Comparison of ENCODE assay signal across 28 cellular contexts in genomic region chr20:55693646-55694045, GRCh38.
"Had no signal": no experiment of that assay in that cellular context is flagged by ENCODE, and none has a peak within 500 bp of the region (broad histone marks: within the 10 kb centered on the region; RNA-seq: fewer than 3 reads in every experiment).

No MANE protein-coding gene starts in this region.

- H3K4me3 ChIP-seq: ascending aorta, breast epithelium, cardiac muscle cell, colonic mucosa, esophagus squamous epithelium had no signal

- ATAC-seq: activated naive CD4-positive, alpha-beta T cell treated with anti-CD3 and anti-CD28 coated beads, Interleukin-2, amount 50 U/mL, for 72 hours; activated T-cell treated with anti-CD3 and anti-CD28 coated beads, Interleukin-2, amount 50 U/mL, for 72 hours; T-helper 17 cell; WTC11 had no signal

- H3K36me3 ChIP-seq: ascending aorta, breast epithelium, cardiac muscle cell, colonic mucosa, esophagus squamous epithelium had no signal

- H3K4me1 ChIP-seq: ascending aorta, breast epithelium, colonic mucosa, esophagus squamous epithelium had no signal

- H3K27ac ChIP-seq: ascending aorta, breast epithelium, cardiac muscle cell, colonic mucosa, epithelial cell of prostate, esophagus squamous epithelium had no signal

- DNase-seq: activated CD4-positive, alpha-beta memory T cell treated with anti-CD3 and anti-CD28 coated beads, Interleukin-2, amount 10 ng/mL, durations not matched to agents 7 days and 5 days; activated CD4-positive, alpha-beta T cell treated with anti-CD3 and anti-CD28 coated beads for 1 hour; activated CD4-positive, alpha-beta T cell treated with anti-CD3 and anti-CD28 coated beads for 4 hours; activated CD4-positive, alpha-beta T cell treated with anti-CD3 and anti-CD28 coated beads, Interleukin-2, amount 10 ng/mL, durations not matched to agents 7 days and 5 days; activated CD4-positive, alpha-beta T cell treated with anti-CD3 and anti-CD28 coated beads, Interleukin-2, amount 50 U/mL, for 4 hours; activated CD8-positive, alpha-beta memory T cell treated with anti-CD3 and anti-CD28 coated beads, Interleukin-2, amount 50 U/mL, for 48 hours; activated gamma-delta T cell; activated naive CD4-positive, alpha-beta T cell; activated naive CD4-positive, alpha-beta T cell treated with anti-CD3 and anti-CD28 coated beads, Interleukin-2, amount 10 ng/mL, durations not matched to agents 7 days and 5 days; activated naive CD8-positive, alpha-beta T cell treated with anti-CD3 and anti-CD28 coated beads, Interleukin-2, amount 10 ng/mL, durations not matched to agents 7 days and 5 days; activated T-cell treated with anti-CD3 and anti-CD28 coated beads for 4 hours; activated T-cell treated with anti-CD3 and anti-CD28 coated beads, Interleukin-2, amount 50 U/mL, for 24 hours; activated T-cell treated with anti-CD3 and anti-CD28 coated beads, Interleukin-2, amount 50 U/mL, for 72 hours; central memory CD4-positive, alpha-beta T cell; cerebellar nuclear complex; colonic mucosa; effector CD8-positive, alpha-beta T cell; esophagus squamous epithelium; foreskin melanocyte; head of caudate nucleus; T-helper 17 cell; T1000 had no signal

- H3K27me3 ChIP-seq: ascending aorta, breast epithelium, cardiac muscle cell, colonic mucosa, esophagus squamous epithelium had no signal
